In the genomic region with DNA sequence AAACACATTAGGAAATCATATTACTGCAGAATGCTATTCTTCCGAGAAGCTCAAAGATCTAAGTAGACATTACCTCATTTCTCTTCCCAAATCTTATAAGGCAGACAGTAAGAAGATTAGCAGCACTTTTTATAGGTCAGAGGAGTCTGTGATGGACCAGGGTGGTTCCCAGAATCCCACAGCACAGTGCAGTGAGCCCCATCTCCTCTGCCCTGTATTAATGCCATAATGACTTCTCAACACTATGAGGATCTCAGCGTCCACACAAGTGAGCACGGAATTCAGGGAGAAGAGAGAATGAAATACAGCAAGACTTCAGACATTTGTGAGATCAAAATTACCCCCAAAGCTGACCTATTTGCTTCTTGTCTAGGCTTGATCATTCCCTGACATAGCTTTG, we compare ENCODE assay signal across 26 cellular contexts. TPM values are rescaled to one million over a fixed set of nuclear protein-coding genes. Genes with fewer than 3 reads are reported as not detected.
"Had no signal": no experiment of that assay in that cellular context is flagged by ENCODE, and none has a peak within 500 bp of the region (broad histone marks: within the 10 kb centered on the region; RNA-seq: fewer than 3 reads in every experiment).

No MANE protein-coding gene starts in this region.

- H3K27me3 ChIP-seq: left lung, ovary, right atrium auricular region, right lobe of liver, stomach, testis, thyroid gland, transverse colon, upper lobe of left lung had no signal

- H3K36me3 Mint-ChIP-seq: naive thymus-derived CD4-positive, alpha-beta T cell; natural killer cell treated with Interleukin-12 subunit alpha and Interleukin-12 subunit beta and Interleukin-15 and Interleukin-18, amount 100 ng/mL, for 72 hours; stimulated activated naive B cell treated with anti-CD40 and anti-IgM and Interleukin-4, amounts not matched to agents 10 μg/mL and 1 μg/mL and 100 μg/mL, for 72 hours had no signal

- H3K4me3 ChIP-seq: left lung, lower lobe of right lung, ovary, right atrium auricular region, right lobe of liver, skin epidermis, stomach, testis, thyroid gland, transverse colon, upper lobe of left lung had no signal

- FAIRE-seq: islet of Langerhans, kidney had no signal

- H3K27ac ChIP-seq: left lung, lower lobe of right lung, ovary, right atrium auricular region, right lobe of liver, skin epidermis, stomach, testis, thyroid gland, upper lobe of left lung had no signal

- H3K27me3 Mint-ChIP-seq: progenitor cell of endocrine pancreas had no signal

- H3K9me3 Mint-ChIP-seq: natural killer cell treated with Interleukin-12 subunit alpha and Interleukin-12 subunit beta and Interleukin-15 and Interleukin-18, amount 100 ng/mL, for 72 hours had no signal

- H3K4me1 ChIP-seq: left lung, lower lobe of right lung, right atrium auricular region, right lobe of liver, stomach, testis, thyroid gland, transverse colon, upper lobe of left lung had no signal

- ATAC-seq: left colon; left lung; lower lobe of right lung; naive thymus-derived CD4-positive, alpha-beta T cell; natural killer cell treated with Interleukin-12 subunit alpha and Interleukin-12 subunit beta and Interleukin-15 and Interleukin-18, amount 100 ng/mL, for 72 hours; right lobe of liver; stimulated activated naive B cell treated with anti-CD40 and anti-IgM and Interleukin-4, amounts not matched to agents 10 μg/mL and 1 μg/mL and 100 μg/mL, for 72 hours; stimulated activated naive CD8-positive, alpha-beta T cell treated with anti-CD3 and anti-CD28 coated beads, Interleukin-15, Interleukin-2, amounts not matched to agents 100 U/mL and 50 U/mL, for 24 hours had no signal

- DNase-seq: hippocampal formation; kidney; left colon; left lung; lower lobe of right lung; mammary epithelial cell; mesenchymal stem cell; naive thymus-derived CD4-positive, alpha-beta T cell; ovary; right lobe of liver; stimulated activated CD4-positive, alpha-beta T cell treated with anti-CD3 and anti-CD28 coated beads, Interleukin-12 subunit alpha, Interleukin-12 subunit beta, amount 100 ng/mL, for 4 hours; stimulated activated CD4-positive, alpha-beta T cell treated with anti-CD3 and anti-CD28 coated beads, Interleukin-15, amount 100 ng/mL, for 24 hours; stimulated activated CD4-positive, alpha-beta T cell treated with anti-CD3 and anti-CD28 coated beads, Interleukin-2, amount 100 ng/mL, for 24 hours; stimulated activated CD4-positive, alpha-beta T cell treated with anti-CD3 and anti-CD28 coated beads, Interleukin-4, amount 100 ng/mL, for 1 hour; stimulated activated naive B cell treated with anti-CD40 and anti-IgM and Interleukin-4, amounts not matched to agents 10 μg/mL and 1 μg/mL and 100 μg/mL, for 72 hours; stimulated activated naive CD8-positive, alpha-beta T cell treated with anti-CD3 and anti-CD28 coated beads, Interleukin-15, Interleukin-2, amounts not matched to agents 100 U/mL and 50 U/mL, for 24 hours; stomach; testis; thyroid gland; transverse colon; upper lobe of left lung had no signal

- H3K9me3 ChIP-seq: left lung, lower lobe of right lung, ovary, right atrium auricular region, right lobe of liver, stomach, testis, thyroid gland, transverse colon, upper lobe of left lung had no signal

- H3K4me1 Mint-ChIP-seq: naive thymus-derived CD4-positive, alpha-beta T cell; stimulated activated naive B cell treated with anti-CD40 and anti-IgM and Interleukin-4, amounts not matched to agents 10 μg/mL and 1 μg/mL and 100 μg/mL, for 72 hours had no signal

- H3K27ac Mint-ChIP-seq: naive thymus-derived CD4-positive, alpha-beta T cell; natural killer cell treated with Interleukin-12 subunit alpha and Interleukin-12 subunit beta and Interleukin-15 and Interleukin-18, amount 100 ng/mL, for 72 hours; progenitor cell of endocrine pancreas; stimulated activated naive B cell treated with anti-CD40 and anti-IgM and Interleukin-4, amounts not matched to agents 10 μg/mL and 1 μg/mL and 100 μg/mL, for 72 hours had no signal

- H3K36me3 ChIP-seq: left lung, lower lobe of right lung, ovary, right atrium auricular region, right lobe of liver, thyroid gland, transverse colon, upper lobe of left lung had no signal

- H3K4me3 Mint-ChIP-seq: naive thymus-derived CD4-positive, alpha-beta T cell; natural killer cell treated with Interleukin-12 subunit alpha and Interleukin-12 subunit beta and Interleukin-15 and Interleukin-18, amount 100 ng/mL, for 72 hours; stimulated activated naive B cell treated with anti-CD40 and anti-IgM and Interleukin-4, amounts not matched to agents 10 μg/mL and 1 μg/mL and 100 μg/mL, for 72 hours had no signal

RNA-seq across cellular contexts. Expression of a gene that starts 49.9 kb away (rescaled TPM):
- polyA plus RNA-seq: naive thymus-derived CD4-positive, alpha-beta T cell had no signal
